Comparison of ENCODE assay signal across 10 cellular contexts in genomic region chr22:29780781-29781676, GRCh38. TPM values are rescaled to one million over a fixed set of nuclear protein-coding genes. Genes with fewer than 3 reads are reported as not detected.
DNase-seq lines count a peak whose midpoint lies in the region; ATAC-seq and TF ChIP-seq lines count a peak whose summit lies in the region.
"Had no signal": no experiment of that assay in that cellular context is flagged by ENCODE, and none has a peak within 500 bp of the region (broad histone marks: within the 10 kb centered on the region; RNA-seq: fewer than 3 reads in every experiment).

No MANE protein-coding gene starts in this region.

- DNase-seq in Right ventricle myocardium inferior (ENCODE audit: missing footprints) (no peak), cardiac septum (ENCODE audit: low spot score) (no peak), endodermal cell (peak; percentile 60), mucosa of descending colon (no peak), vagina (ENCODE audit: extremely low spot score in 2 of 2) (no peak), DMS53 (lab: John Stamatoyannopoulos, UW) (no peak), NCI-H345 (lab: John Stamatoyannopoulos, UW) (no peak)
- DNase-seq: AML-193 had no signal

- H3K9me3 ChIP-seq in endodermal cell (ENCODE audit: control insufficient read depth, low read length) (no peaks in the 10 kb centered on the region), mucosa of descending colon (no peaks in the 10 kb centered on the region), vagina (no peaks in the 10 kb centered on the region)

- H3K27ac Mint-ChIP-seq in endodermal cell = peak overlapping the region; percentile 23
- H3K27ac Mint-ChIP-seq: T-helper 2 cell treated with Interferon-gamma antibody and Interleukin-4, amounts not matched to agents 5 μg/mL and 100 μg/mL, for 36 hours had no signal

- no peaks in the 10 kb centered on the region for H3K27me3 Mint-ChIP-seq in endodermal cell (ENCODE audit: insufficient read depth)

- H3K36me3 Mint-ChIP-seq in endodermal cell (ENCODE audit: low read depth) = no peaks in the 10 kb centered on the region

- no peak for TF ChIP-seq CTCF in endodermal cell (conservative IDR thresholded peaks at IDR 0.05)
- no peak for TF ChIP-seq CTCF in mucosa of descending colon (IDR thresholded peaks at IDR 0.05)
- no peak for TF ChIP-seq CTCF in vagina (IDR thresholded peaks at IDR 0.05)

- no peak for TF ChIP-seq POLR2A in vagina (IDR thresholded peaks at IDR 0.05)

- H3K4me1 Mint-ChIP-seq in endodermal cell = peaks cover 33% of the 10 kb centered on the region

- ATAC-seq in Right ventricle myocardium inferior (peak; percentile 17), mucosa of descending colon (peak; percentile 37), HG03354 (IDR thresholded peaks at IDR 0.05; ENCODE audit: poor library complexity, severe bottlenecking, unreplicated experiment) (no peak)

- H3K4me1 ChIP-seq in endodermal cell (ENCODE audit: control insufficient read depth, insufficient read depth, low read length) = peaks cover 11% of the 10 kb centered on the region
- peaks cover 9% of the 10 kb centered on the region for H3K4me1 ChIP-seq in mucosa of descending colon (ENCODE audit: low read depth)
- H3K4me1 ChIP-seq in vagina = peaks cover 38% of the 10 kb centered on the region

- H3K36me3 ChIP-seq in endodermal cell (ENCODE audit: control insufficient read depth, insufficient read depth, low read length) = no peaks in the 10 kb centered on the region
- no peaks in the 10 kb centered on the region for H3K36me3 ChIP-seq in mucosa of descending colon (ENCODE audit: low read depth)
- H3K36me3 ChIP-seq in vagina = no peaks in the 10 kb centered on the region

- no peaks in the 10 kb centered on the region for H3K9me3 Mint-ChIP-seq in endodermal cell
- H3K9me3 Mint-ChIP-seq: T-helper 2 cell treated with Interferon-gamma antibody and Interleukin-4, amounts not matched to agents 5 μg/mL and 100 μg/mL, for 36 hours had no signal

- H3K27me3 ChIP-seq in endodermal cell (ENCODE audit: control insufficient read depth, insufficient read depth, low read length, poor library complexity, severe bottlenecking) (no peaks in the 10 kb centered on the region), vagina (no peaks in the 10 kb centered on the region)

- H3K4me3 ChIP-seq in endodermal cell (ENCODE audit: low read length) (no peak overlapping the region), mucosa of descending colon (no peak overlapping the region), vagina (no peak overlapping the region)

- WGBS in endodermal cell (ENCODE audit: insufficient coverage in 1 of 2, insufficient read length in 1 of 2), 2 experiments = 74 to 77% methylated on average over 7 to 8 of the region's 8 CpGs

- no peak overlapping the region for H3K27ac ChIP-seq in endodermal cell (ENCODE audit: low read depth, low read length)
- H3K27ac ChIP-seq in vagina = peak overlapping the region; percentile 31

- intact Hi-C loops in Right ventricle myocardium inferior (cut with DNase I) (no loop called here), cardiac septum (cut with DNase I) (loop anchor here (2.0 kb wide), 1 partner anchor 52 kb away; no protein-coding TSS in a partner anchor), mucosa of descending colon (cut with DNase I, micrococcal nuclease) (no loop called here), vagina (cut with DNase I) (no loop called here)

- H3K4me3 Mint-ChIP-seq in endodermal cell = no peak overlapping the region
- H3K4me3 Mint-ChIP-seq: T-helper 2 cell treated with Interferon-gamma antibody and Interleukin-4, amounts not matched to agents 5 μg/mL and 100 μg/mL, for 36 hours had no signal

- H3K9ac ChIP-seq in endodermal cell (ENCODE audit: extremely low read depth, low read length, poor library complexity, severe bottlenecking) = no peak overlapping the region

RNA-seq across cellular contexts. Expression of gene UQCR10, which starts 13.9 kb away (rescaled TPM):
- 381 TPM for total RNA-seq in Right ventricle myocardium inferior
- 271 TPM for total RNA-seq in cardiac septum
- total RNA-seq in endodermal cell = 100 to 1,000 TPM; 111 to 120 TPM
- 143 TPM for polyA plus RNA-seq in endodermal cell (2013, experiment 1 of 2)
- 125 TPM for polyA plus RNA-seq in endodermal cell (2013, experiment 2 of 2)
- total RNA-seq in mucosa of descending colon = 100 to 1,000 TPM; 102 to 178 (median 154) TPM
- total RNA-seq in vagina = 65.8 TPM

RNA-seq across cellular contexts. Expression of gene ZMAT5, which starts 14.2 kb away (rescaled TPM):
- total RNA-seq in Right ventricle myocardium inferior (21.7 TPM), cardiac septum (17.1 TPM), endodermal cell (10 to 100 TPM; 15.5 to 22.5 TPM), mucosa of descending colon (10 to 100 TPM; 12.3 to 19.5 (median 16.1) TPM), vagina (22.6 TPM)
- 25.9 TPM for polyA plus RNA-seq in endodermal cell (2013, experiment 1 of 2)
- polyA plus RNA-seq in endodermal cell (2013, experiment 2 of 2) = 22.2 TPM

RNA-seq across cellular contexts. Expression of gene ASCC2, which starts 57.0 kb away (rescaled TPM):
- total RNA-seq in Right ventricle myocardium inferior (33.8 TPM), cardiac septum (31.9 TPM), endodermal cell (10 to 100 TPM; 44.2 to 45.5 TPM), mucosa of descending colon (10 to 100 TPM; 61.3 to 81.0 (median 63.5) TPM), vagina (62.6 TPM)
- polyA plus RNA-seq in endodermal cell (2013, experiment 1 of 2) = 40.8 TPM
- 41.3 TPM for polyA plus RNA-seq in endodermal cell (2013, experiment 2 of 2)
